Comparison of ENCODE assay signal across 1 cellular context in the genomic region with DNA sequence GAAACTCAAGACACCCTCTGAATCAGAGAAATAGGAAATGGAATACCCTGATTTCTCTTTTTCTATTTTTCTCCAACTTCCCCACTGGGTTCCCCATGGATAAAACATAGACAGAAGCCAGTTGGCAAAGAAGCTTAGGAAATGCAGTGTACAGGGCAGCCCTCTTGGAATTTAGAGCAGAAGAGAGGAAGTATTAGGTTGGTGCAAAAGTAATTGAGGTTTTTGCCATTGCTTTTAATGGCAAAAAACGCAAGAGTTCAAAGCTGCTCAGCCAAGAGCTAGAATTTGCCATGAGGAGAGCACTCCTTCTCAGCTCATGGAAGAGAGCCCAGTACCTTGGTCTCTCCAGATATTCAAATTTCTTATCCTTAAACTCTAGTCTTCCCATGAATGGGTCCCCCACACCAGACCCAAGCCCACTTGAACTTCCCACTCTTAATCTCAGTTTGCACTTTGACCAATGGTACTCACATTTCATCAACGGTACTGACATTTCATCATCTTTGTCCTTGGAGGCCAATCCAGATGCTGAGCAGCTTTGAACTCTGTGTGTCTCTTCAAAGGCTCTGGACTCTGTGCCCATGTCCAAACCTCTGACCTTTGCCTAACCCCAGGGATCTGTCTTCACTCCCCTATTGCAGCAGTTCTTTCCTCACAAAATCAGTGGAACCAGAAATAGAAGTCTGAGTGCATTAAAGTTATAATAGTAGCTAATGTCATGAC.
TF ChIP-seq lines count a peak whose summit lies in the region.

No MANE protein-coding gene starts in this region.

TF ChIP-seq in GM23338, 12 proteins besides CTCF, POLR2A, EP300 and RAD21 (continued from another document):
- TF ChIP-seq, protein P1, sequence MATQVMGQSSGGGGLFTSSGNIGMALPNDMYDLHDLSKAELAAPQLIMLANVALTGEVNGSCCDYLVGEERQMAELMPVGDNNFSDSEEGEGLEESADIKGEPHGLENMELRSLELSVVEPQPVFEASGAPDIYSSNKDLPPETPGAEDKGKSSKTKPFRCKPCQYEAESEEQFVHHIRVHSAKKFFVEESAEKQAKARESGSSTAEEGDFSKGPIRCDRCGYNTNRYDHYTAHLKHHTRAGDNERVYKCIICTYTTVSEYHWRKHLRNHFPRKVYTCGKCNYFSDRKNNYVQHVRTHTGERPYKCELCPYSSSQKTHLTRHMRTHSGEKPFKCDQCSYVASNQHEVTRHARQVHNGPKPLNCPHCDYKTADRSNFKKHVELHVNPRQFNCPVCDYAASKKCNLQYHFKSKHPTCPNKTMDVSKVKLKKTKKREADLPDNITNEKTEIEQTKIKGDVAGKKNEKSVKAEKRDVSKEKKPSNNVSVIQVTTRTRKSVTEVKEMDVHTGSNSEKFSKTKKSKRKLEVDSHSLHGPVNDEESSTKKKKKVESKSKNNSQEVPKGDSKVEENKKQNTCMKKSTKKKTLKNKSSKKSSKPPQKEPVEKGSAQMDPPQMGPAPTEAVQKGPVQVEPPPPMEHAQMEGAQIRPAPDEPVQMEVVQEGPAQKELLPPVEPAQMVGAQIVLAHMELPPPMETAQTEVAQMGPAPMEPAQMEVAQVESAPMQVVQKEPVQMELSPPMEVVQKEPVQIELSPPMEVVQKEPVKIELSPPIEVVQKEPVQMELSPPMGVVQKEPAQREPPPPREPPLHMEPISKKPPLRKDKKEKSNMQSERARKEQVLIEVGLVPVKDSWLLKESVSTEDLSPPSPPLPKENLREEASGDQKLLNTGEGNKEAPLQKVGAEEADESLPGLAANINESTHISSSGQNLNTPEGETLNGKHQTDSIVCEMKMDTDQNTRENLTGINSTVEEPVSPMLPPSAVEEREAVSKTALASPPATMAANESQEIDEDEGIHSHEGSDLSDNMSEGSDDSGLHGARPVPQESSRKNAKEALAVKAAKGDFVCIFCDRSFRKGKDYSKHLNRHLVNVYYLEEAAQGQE (IDR thresholded peaks at IDR 0.05; ENCODE audit: unreplicated experiment): no peak
- TF ChIP-seq POLR2AphosphoS5 (IDR thresholded peaks at IDR 0.05; ENCODE audit: low read depth) (no peak), CREB1 (CRISPR knock-in tag; IDR thresholded peaks at IDR 0.05; ENCODE audit: low read depth) (no peak), EZH2phosphoT487 (IDR thresholded peaks at IDR 0.05; ENCODE audit: unreplicated experiment) (no peak), NANOG (IDR thresholded peaks at IDR 0.05; ENCODE audit: borderline replicate concordance) (no peak), JUNB (IDR thresholded peaks at IDR 0.05; ENCODE audit: unreplicated experiment) (no peak), STAT1 (IDR thresholded peaks at IDR 0.05; ENCODE audit: unreplicated experiment) (no peak), ZNF331 (CRISPR knock-in tag; IDR thresholded peaks at IDR 0.05; ENCODE audit: low read depth) (no peak), EZH2 (IDR thresholded peaks at IDR 0.05; ENCODE audit: low read depth, unreplicated experiment) (no peak)
- TF ChIP-seq, protein P2, sequence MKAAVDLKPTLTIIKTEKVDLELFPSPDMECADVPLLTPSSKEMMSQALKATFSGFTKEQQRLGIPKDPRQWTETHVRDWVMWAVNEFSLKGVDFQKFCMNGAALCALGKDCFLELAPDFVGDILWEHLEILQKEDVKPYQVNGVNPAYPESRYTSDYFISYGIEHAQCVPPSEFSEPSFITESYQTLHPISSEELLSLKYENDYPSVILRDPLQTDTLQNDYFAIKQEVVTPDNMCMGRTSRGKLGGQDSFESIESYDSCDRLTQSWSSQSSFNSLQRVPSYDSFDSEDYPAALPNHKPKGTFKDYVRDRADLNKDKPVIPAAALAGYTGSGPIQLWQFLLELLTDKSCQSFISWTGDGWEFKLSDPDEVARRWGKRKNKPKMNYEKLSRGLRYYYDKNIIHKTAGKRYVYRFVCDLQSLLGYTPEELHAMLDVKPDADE (IDR thresholded peaks at IDR 0.05): no peak
TF ChIP-seq in GM23338: peak in this region for 0.
